Comparison of ENCODE assay signal across 8 cellular contexts in genomic region chr5:142769251-142769792, GRCh38. TPM values are rescaled to one million over a fixed set of nuclear protein-coding genes. Genes with fewer than 3 reads are reported as not detected.
A peak's percentile ranks its signal among the peaks of the same experiment; 100 is the strongest.
DNase-seq lines count a peak whose midpoint lies in the region; ATAC-seq and TF ChIP-seq lines count a peak whose summit lies in the region.

No MANE protein-coding gene starts in this region.

- no peak for TF ChIP-seq POLR2A in GM18505 (IDR thresholded peaks at IDR 0.05; ENCODE audit: borderline replicate concordance, extremely low read depth, insufficient read depth, insufficient read length)

- H3K9ac ChIP-seq in mucosa of rectum (ENCODE audit: low read depth in 1 of 2, low read length in 2 of 2) = peak overlapping the region; percentile 85 to 92

- no peaks in the 10 kb centered on the region for H3K36me3 ChIP-seq in CD8-positive, alpha-beta memory T cell (ENCODE audit: insufficient read depth, low read length)
- H3K36me3 ChIP-seq in mucosa of rectum (ENCODE audit: control insufficient read depth in 2 of 2, insufficient read depth in 2 of 2, low read length in 2 of 2) = no peaks in the 10 kb centered on the region

- peaks cover 34 to 41% (median 38%) of the 10 kb centered on the region in 3 donors for H3K4me1 Mint-ChIP-seq in CD8-positive, alpha-beta memory T cell

- CTCF ChIA-PET in CD8-positive, alpha-beta memory T cell (lab: Charles Lee) = interaction anchor here (0.7 to 8.3 kb wide), 15 partner anchors 14 to 120 kb away, joined by 3 to 98 read pairs (median 13); no protein-coding TSS in a partner anchor

- TF ChIP-seq CTCF in LNCaP clone FGC (IDR thresholded peaks at IDR 0.05; ENCODE audit: control insufficient read depth, extremely low read depth, insufficient read depth) = no peak

- no peaks in the 10 kb centered on the region for H3K27me3 ChIP-seq in CD8-positive, alpha-beta memory T cell (ENCODE audit: insufficient read depth, low read length, poor library complexity, severe bottlenecking)
- H3K27me3 ChIP-seq in mucosa of rectum (ENCODE audit: control insufficient read depth in 2 of 2, insufficient read depth in 2 of 2, low read length in 2 of 2) = no peaks in the 10 kb centered on the region

- no peaks in the 10 kb centered on the region for H3K9me3 Mint-ChIP-seq in CD8-positive, alpha-beta memory T cell

- peaks cover 29% of the 10 kb centered on the region for H3K4me1 ChIP-seq in CD8-positive, alpha-beta memory T cell (ENCODE audit: insufficient read depth, low read length)
- H3K4me1 ChIP-seq in mucosa of rectum (ENCODE audit: control insufficient read depth in 2 of 2, insufficient read depth in 2 of 2, low read length in 2 of 2) = peaks cover 18 to 21% of the 10 kb centered on the region in 2 donors

- DNase-seq in CD8-positive, alpha-beta memory T cell = no peak
- DNase-seq in LNCaP clone FGC (ENCODE audit: low read depth) (no peak), caudate nucleus (lab: John Stamatoyannopoulos, UW) (peak in 4 of 61 donors; percentile 36 to 85 (median 45)), NCI-H345 treated with DMSO at 0.1 percent for 48 hours (lab: John Stamatoyannopoulos, UW; ENCODE audit: unreplicated experiment) (no peak), cerebellar nuclear complex (lab: John Stamatoyannopoulos, UW) (no peak)

- ATAC-seq in GM21515 (IDR thresholded peaks at IDR 0.05; ENCODE audit: unreplicated experiment) = no peak
- no peak for ATAC-seq in GM18505 (IDR thresholded peaks at IDR 0.05; ENCODE audit: unreplicated experiment)

- H3K9me3 ChIP-seq in CD8-positive, alpha-beta memory T cell (ENCODE audit: low read length) = no peaks in the 10 kb centered on the region
- no peaks in the 10 kb centered on the region for H3K9me3 ChIP-seq in mucosa of rectum (ENCODE audit: control insufficient read depth in 2 of 2, low read length in 2 of 2)

- no peak overlapping the region for H3K27ac ChIP-seq in CD8-positive, alpha-beta memory T cell (ENCODE audit: low read depth, low read length)
- peak overlapping the region; percentile 90 for H3K27ac ChIP-seq in caudate nucleus (ENCODE audit: low read depth, low read length)
- peak overlapping the region; percentile 85 to 88 for H3K27ac ChIP-seq in mucosa of rectum (ENCODE audit: low read depth in 2 of 2, low read length in 2 of 2)

- POLR2A ChIA-PET in CD8-positive, alpha-beta memory T cell (lab: Charles Lee) = interaction anchor here (0.7 to 3.5 kb wide), 9 partner anchors 14 to 98 kb away, joined by 3 to 39 read pairs (median 4); no protein-coding TSS in a partner anchor

- peak overlapping the region; percentile 89 for H3K4me3 ChIP-seq in CD8-positive, alpha-beta memory T cell (ENCODE audit: low read length)
- H3K4me3 ChIP-seq in LNCaP clone FGC (ENCODE audit: low read depth, low read length) (peak overlapping the region; percentile 87), mucosa of rectum (ENCODE audit: low read length in 2 of 2) (peak overlapping the region; percentile 85 to 91)

- peak overlapping the region; percentile 93 to 98 (median 96) for H3K4me3 Mint-ChIP-seq in CD8-positive, alpha-beta memory T cell

- H3K27ac Mint-ChIP-seq in CD8-positive, alpha-beta memory T cell = peak overlapping the region; percentile 83 to 98 (median 96)

- peaks cover 0 to 10% (median 0%) of the 10 kb centered on the region in 3 donors for H3K36me3 Mint-ChIP-seq in CD8-positive, alpha-beta memory T cell

- no peaks in the 10 kb centered on the region for H3K27me3 Mint-ChIP-seq in CD8-positive, alpha-beta memory T cell

RNA-seq across cellular contexts. Expression of gene ARHGAP26, which starts 0.9 kb away (rescaled TPM):
- 10 to 100 TPM; 16.7 to 19.7 TPM for total RNA-seq in CD8-positive, alpha-beta memory T cell
- 37.1 TPM for polyA plus RNA-seq in CD8-positive, alpha-beta memory T cell
